In genomic region chr6:124368131-124368530, GRCh38 we compare ENCODE assay signal across 22 cellular contexts.
"Had no signal": no experiment of that assay in that cellular context is flagged by ENCODE, and none has a peak within 500 bp of the region (broad histone marks: within the 10 kb centered on the region; RNA-seq: fewer than 3 reads in every experiment).

No MANE protein-coding gene starts in this region.

- H3K36me3 ChIP-seq: breast epithelium, SJCRH30 had no signal

- H3K9me3 ChIP-seq: body of pancreas, breast epithelium, SJCRH30 had no signal

- H3K4me3 ChIP-seq: body of pancreas, breast epithelium, K562, SJCRH30, SK-N-MC had no signal

- H3K27me3 ChIP-seq: body of pancreas, breast epithelium, SJCRH30 had no signal

- H3K4me1 ChIP-seq: body of pancreas, breast epithelium, SJCRH30 had no signal

- DNase-seq: activated CD4-positive, alpha-beta T cell treated with anti-CD3 and anti-CD28 coated beads, Interleukin-2, amount 10 ng/mL, durations not matched to agents 7 days and 5 days; activated CD4-positive, alpha-beta T cell treated with anti-CD3 and anti-CD28 coated beads, Interleukin-2, amount 50 U/mL, for 48 hours; activated CD8-positive, alpha-beta T cell treated with anti-CD3 and anti-CD28 coated beads, Interleukin-2, amount 10 ng/mL, durations not matched to agents 7 days and 5 days; activated gamma-delta T cell; activated naive CD4-positive, alpha-beta T cell treated with Interleukin-2 at 50 U/mL for 16 hours; activated naive CD8-positive, alpha-beta T cell treated with anti-CD3 and anti-CD28 coated beads, Interleukin-2, amount 10 ng/mL, durations not matched to agents 7 days and 5 days; activated T-cell treated with anti-CD3 and anti-CD28 coated beads, Interleukin-2, amount 50 U/mL, for 24 hours; body of pancreas; NCI-H1105; NCI-H1417 treated with DMSO at 0.1 percent for 48 hours; NCI-H187 treated with DMSO at 0.1 percent for 48 hours; NCI-H2081; NCI-H226; NCI-H446 treated with DMSO at 0.1 percent for 48 hours; NCI-H524; NCI-H82; SHP77; SJCRH30; T1000 had no signal

- H3K27ac ChIP-seq: body of pancreas, breast epithelium, SJCRH30, SK-N-MC had no signal
